9 cellular contexts compared by ENCODE assay signal in genomic region chr1:209652121-209652742, GRCh38. TPM values are rescaled to one million over a fixed set of nuclear protein-coding genes. Genes with fewer than 3 reads are reported as not detected.
DNase-seq lines count a peak whose midpoint lies in the region; ATAC-seq, FAIRE-seq and TF ChIP-seq lines count a peak whose summit lies in the region.
"Had no signal": no experiment of that assay in that cellular context is flagged by ENCODE, and none has a peak within 500 bp of the region (broad histone marks: within the 10 kb centered on the region; RNA-seq: fewer than 3 reads in every experiment).

LAMB3 (minus strand) TSS chr1:209652425; CDS start chr1:209650944, 1,481 bp downstream.

- H3K36me3 ChIP-seq in endothelial cell of umbilical vein (ENCODE audit: control insufficient read depth in 2 of 2, extremely low read depth in 1 of 2, insufficient read depth in 2 of 2, low read length in 2 of 2) (no peaks in the 10 kb centered on the region), neutrophil (no peaks in the 10 kb centered on the region)

- no peak for FAIRE-seq in endothelial cell of umbilical vein (lab: Jason Lieb, UNC)

- DNase-seq in LoVo (ENCODE audit: low spot score) (peak; percentile 90), endothelial cell of umbilical vein (ENCODE audit: low read depth, low spot score) (no peak), middle frontal gyrus (ENCODE audit: extremely low spot score, low spot score) (no peak)
- no peak for DNase-seq in NK-92 treated with Interleukin-12 subunit alpha and Interleukin-12 subunit beta, amount 100 ng/mL, for 24 hours (lab: John Stamatoyannopoulos, UW)
- DNase-seq: NCI-H2227 treated with DMSO at 0.1 percent for 48 hours had no signal

- peaks cover 27% of the 10 kb centered on the region for H3K4me1 ChIP-seq in endothelial cell of umbilical vein (ENCODE audit: control insufficient read depth, extremely low read depth, insufficient read depth, low read length)
- H3K4me1 ChIP-seq in neutrophil (ENCODE audit: control insufficient read depth in 1 of 2, insufficient read depth in 1 of 2, low read depth in 1 of 2, low read length in 1 of 2), result peaks cover 74 to 84% of the 10 kb centered on the region in 2 experiments

- no peak within 1 kb of the TSS for H3K4me3 ChIP-seq in endothelial cell of umbilical vein (replicated peaks in 1 of 3; ENCODE audit: insufficient read depth in 1 of 3, low read depth in 1 of 3, low read length in 3 of 3)
- H3K4me3 ChIP-seq in neutrophil (ENCODE audit: low read depth in 1 of 2, low read length in 1 of 2), result peak within 1 kb of the TSS in 1 of 2 experiments; percentile 29

- BruUV-seq in endothelial cell of umbilical vein (replicated peaks; lab: Mats Ljungman, UMichigan), result no TSS peak

- H4K20me1 ChIP-seq in endothelial cell of umbilical vein (replicated peaks; ENCODE audit: control insufficient read depth, extremely low read depth, insufficient read depth, low read length), result no peaks in the 10 kb centered on the region

- H3K4me2 ChIP-seq in endothelial cell of umbilical vein (ENCODE audit: insufficient read depth, low read length), result no peak within 1 kb of the TSS

- intact Hi-C loops in endothelial cell of umbilical vein (cut with micrococcal nuclease), result no loop called here

- no peak within 1 kb of the TSS for H3K9ac ChIP-seq in endothelial cell of umbilical vein (replicated peaks; ENCODE audit: extremely low read depth, insufficient read depth, low read length)

- dilution Hi-C loops in endothelial cell of umbilical vein (cut with MboI; ENCODE audit: extremely low pct_ligation_motif_present, low sequenced_read_pairs), result no loop called here

- no peak for TF ChIP-seq POLR2A in endothelial cell of umbilical vein (IDR thresholded peaks at IDR 0.05; ENCODE audit: low read depth, low read length)

- POLR2A ChIA-PET in endothelial cell of umbilical vein (lab: Charles Lee), result interaction anchor here (1.5 kb wide), 1 partner anchor 23 kb away, joined by 4 read pairs; the partner anchor contains the start of gene G0S2

- H3K79me2 ChIP-seq in endothelial cell of umbilical vein (ENCODE audit: control insufficient read depth, insufficient read depth, low read length), result no peaks in the 10 kb centered on the region

- peak within 1 kb of the TSS; percentile 53 for H2AFZ ChIP-seq in endothelial cell of umbilical vein (ENCODE audit: low read depth, low read length)

- ATAC-seq in HG02970 (IDR thresholded peaks at IDR 0.05; ENCODE audit: low FRiP score, unreplicated experiment), result no peak
- ATAC-seq in GM19023 (IDR thresholded peaks at IDR 0.05; ENCODE audit: unreplicated experiment), result no peak

- H3K27me3 ChIP-seq in endothelial cell of umbilical vein (ENCODE audit: control insufficient read depth in 2 of 2, insufficient read depth in 2 of 2, low read length in 2 of 2) (no peaks in the 10 kb centered on the region), neutrophil (peaks cover 9% of the 10 kb centered on the region)

- H3K9me1 ChIP-seq in endothelial cell of umbilical vein (replicated peaks; ENCODE audit: control insufficient read depth, extremely low read depth, insufficient read depth, low read length), result no peaks in the 10 kb centered on the region

- CTCF ChIA-PET in endothelial cell of umbilical vein (lab: Charles Lee), result interaction anchor here (0.8 to 1.7 kb wide), 10 partner anchors 9 to 83 kb away, joined by 3 to 6 read pairs (median 4); partner anchors contain the start of gene G0S2

- H3K27ac ChIP-seq in C4-2B, result peak within 1 kb of the TSS; percentile 41
- peak within 1 kb of the TSS; percentile 60 for H3K27ac ChIP-seq in endothelial cell of umbilical vein (ENCODE audit: insufficient read depth, low read depth, low read length)
- H3K27ac ChIP-seq in neutrophil, result peak within 1 kb of the TSS; percentile 90

- H3K9me3 ChIP-seq in endothelial cell of umbilical vein (replicated peaks; ENCODE audit: control insufficient read depth, insufficient read depth, low read length), result no peaks in the 10 kb centered on the region
- no peaks in the 10 kb centered on the region for H3K9me3 ChIP-seq in neutrophil

- TF ChIP-seq CTCF in C4-2B (conservative IDR thresholded peaks at IDR 0.05) (no peak), endothelial cell of umbilical vein (IDR thresholded peaks at IDR 0.05; ENCODE audit: extremely low read depth in 1 of 2, insufficient read depth in 1 of 2, low read depth in 1 of 2, low read length in 2 of 2) (no peak), neutrophil (IDR thresholded peaks at IDR 0.05) (no peak)

TF ChIP-seq in endothelial cell of umbilical vein, 7 proteins besides CTCF, POLR2A, EP300 and RAD21:
- TF ChIP-seq MYC (IDR thresholded peaks at IDR 0.05; ENCODE audit: low read depth, low read length) (no peak), EZH2 (IDR thresholded peaks at IDR 0.05; ENCODE audit: borderline replicate concordance, low read depth, low read length, severe bottlenecking) (no peak)

RNA-seq across cellular contexts. Expression of gene LAMB3, which starts in this region (rescaled TPM):
- total RNA-seq in endothelial cell of umbilical vein, result 0.72 and 3.1 TPM in 2 replicates
- 1.3 and 2.6 TPM in 2 replicates for polyA plus RNA-seq in endothelial cell of umbilical vein
- polyA plus RNA-seq in endothelial cell of umbilical vein (2011; cell fraction: cytosol; rRNA removed), result 2.2 and 2.7 TPM in 2 replicates
- polyA plus RNA-seq in endothelial cell of umbilical vein (2011; cell fraction: nucleus; rRNA removed), result 4.4 and 7.0 TPM in 2 replicates
- polyA plus RNA-seq in endothelial cell of umbilical vein (2012), result 6.0 and 9.7 TPM in 2 replicates
- 2.5 and 2.7 TPM in 2 replicates for polyA minus RNA-seq in endothelial cell of umbilical vein
- 52.4 TPM for polyA minus RNA-seq in endothelial cell of umbilical vein (2011; cell fraction: cytosol; rRNA and poly(A)+ RNA removed)
- polyA minus RNA-seq in endothelial cell of umbilical vein (2011; cell fraction: nucleus; rRNA and poly(A)+ RNA removed), result 2.8 and 3.2 TPM in 2 replicates
